ENCODE assay signal across 9 cellular contexts in genomic region chr19:34475026-34475974, GRCh38. TPM values are rescaled to one million over a fixed set of nuclear protein-coding genes. Genes with fewer than 3 reads are reported as not detected.
DNase-seq lines count a peak whose midpoint lies in the region; ATAC-seq lines count a peak whose summit lies in the region.
"Had no signal": no experiment of that assay in that cellular context is flagged by ENCODE, and none has a peak within 500 bp of the region (broad histone marks: within the 10 kb centered on the region; RNA-seq: fewer than 3 reads in every experiment).

No MANE protein-coding gene starts in this region.

- intact Hi-C loops in head of caudate nucleus (cut with DNase I) (no loop called here), aorta (cut with DNase I) (no loop called here)

- H3K36me3 ChIP-seq in aorta (ENCODE audit: control insufficient read depth in 1 of 2, insufficient read depth in 2 of 2, low read length in 1 of 2): peaks cover 2 to 3% of the 10 kb centered on the region in 2 donors

- DNase-seq in stimulated activated CD4-positive, alpha-beta T cell treated with anti-CD3 and anti-CD28 coated beads, Interleukin-1b, Interleukin-23, amount 100 ng/mL, for 48 hours: peak; percentile 42
- DNase-seq in stimulated activated CD4-positive, alpha-beta T cell treated with anti-CD3 and anti-CD28 coated beads, Interleukin-4, amount 100 ng/mL, for 1 hour: no peak
- peak; percentile 59 for DNase-seq in activated CD8-positive, alpha-beta memory T cell treated with anti-CD3 and anti-CD28 coated beads, Interleukin-2, amount 50 U/mL, for 48 hours
- DNase-seq in head of caudate nucleus (peak in 25 of 42 donors; percentile 5 to 77 (median 33)), aorta (no peak), DMS153 treated with DMSO at 0.1 percent for 48 hours (lab: John Stamatoyannopoulos, UW; ENCODE audit: unreplicated experiment) (no peak)
- DNase-seq: stimulated activated naive CD4-positive, alpha-beta T cell had no signal

- H3K4me1 ChIP-seq in aorta (ENCODE audit: control insufficient read depth in 1 of 2, insufficient read depth in 2 of 2, low read length in 2 of 2): peaks cover 0 to 5% of the 10 kb centered on the region in 2 donors

- ATAC-seq in aorta (ENCODE audit: low FRiP score): peak; percentile 42
- no peak for ATAC-seq in GM19397 (IDR thresholded peaks at IDR 0.05; ENCODE audit: unreplicated experiment)
- no peak for ATAC-seq in GM21367 (IDR thresholded peaks at IDR 0.05; ENCODE audit: unreplicated experiment)

- peak overlapping the region; percentile 8 to 97 for H3K27ac ChIP-seq in aorta (ENCODE audit: low read depth in 1 of 2, low read length in 2 of 2)

- H3K27me3 ChIP-seq in aorta (ENCODE audit: control insufficient read depth in 1 of 2, insufficient read depth in 2 of 2, low read length in 1 of 2): no peaks in the 10 kb centered on the region

- H3K9me3 ChIP-seq in aorta (ENCODE audit: control insufficient read depth, low read length): no peaks in the 10 kb centered on the region

- no peak overlapping the region for H3K4me3 ChIP-seq in aorta (ENCODE audit: low read length in 2 of 2)

- 0 to 3% methylated on average over 9 of the region's 9 CpGs for WGBS in aorta, 2 donors

RNA-seq across cellular contexts. Expression of gene WTIP, which starts 6.3 kb away (rescaled TPM):
- total RNA-seq in aorta: 10 to 100 TPM; 74.0 to 89.3 TPM
- polyA plus RNA-seq in aorta: 10 to 100 TPM; 52.0 to 73.4 TPM

RNA-seq across cellular contexts. Expression of gene UBA2, which starts 47.1 kb away (rescaled TPM):
- 100 to 1,000 TPM in 1 of 2 donors, 10 to 100 TPM in 1; 87.3 to 152 TPM for total RNA-seq in aorta
- 100 to 1,000 TPM; 114 to 134 TPM for polyA plus RNA-seq in aorta

Comparison
In these comparisons a context has a peak if more than half of its experiments do, and no peak if none do; other contexts are left out.
1. DNase-seq: peak in stimulated activated CD4-positive, alpha-beta T cell treated with anti-CD3 and anti-CD28 coated beads, Interleukin-1b, Interleukin-23, amount 100 ng/mL, for 48 hours (single experiment), activated CD8-positive, alpha-beta memory T cell treated with anti-CD3 and anti-CD28 coated beads, Interleukin-2, amount 50 U/mL, for 48 hours (single experiment) and head of caudate nucleus (25 of 42); none in stimulated activated CD4-positive, alpha-beta T cell treated with anti-CD3 and anti-CD28 coated beads, Interleukin-4, amount 100 ng/mL, for 1 hour (single experiment), aorta (0 of 2) and DMS153 treated with DMSO at 0.1 percent for 48 hours (single experiment).